1 cellular context compared by ENCODE assay signal in genomic region chr6:32973934-32974333, GRCh38.
TF ChIP-seq lines count a peak whose summit lies in the region.

No MANE protein-coding gene starts in this region.

TF ChIP-seq in H1, 55 proteins besides CTCF, POLR2A, EP300 and RAD21:
- TF ChIP-seq TCF12 (IDR thresholded peaks at IDR 0.05; ENCODE audit: low read depth, low read length) (no peak), CHD1 (IDR thresholded peaks at IDR 0.05; ENCODE audit: low read depth, low read length) (no peak), JUN (IDR thresholded peaks at IDR 0.05; ENCODE audit: low read depth, low read length) (no peak)
- TF ChIP-seq, protein P1, sequence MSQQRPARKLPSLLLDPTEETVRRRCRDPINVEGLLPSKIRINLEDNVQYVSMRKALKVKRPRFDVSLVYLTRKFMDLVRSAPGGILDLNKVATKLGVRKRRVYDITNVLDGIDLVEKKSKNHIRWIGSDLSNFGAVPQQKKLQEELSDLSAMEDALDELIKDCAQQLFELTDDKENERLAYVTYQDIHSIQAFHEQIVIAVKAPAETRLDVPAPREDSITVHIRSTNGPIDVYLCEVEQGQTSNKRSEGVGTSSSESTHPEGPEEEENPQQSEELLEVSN (IDR thresholded peaks at IDR 0.05): no peak
TF ChIP-seq in H1: peak in this region for 0.
